ENCODE assay signal across 2 cellular contexts in genomic region chr14:105141486-105142281, GRCh38.
A peak's percentile ranks its signal among the peaks of the same experiment; 100 is the strongest.
TF ChIP-seq lines count a peak whose summit lies in the region.

No MANE protein-coding gene starts in this region.

TF ChIP-seq in HCT116, 20 proteins besides CTCF, POLR2A, EP300 and RAD21:
- TF ChIP-seq, protein P1, sequence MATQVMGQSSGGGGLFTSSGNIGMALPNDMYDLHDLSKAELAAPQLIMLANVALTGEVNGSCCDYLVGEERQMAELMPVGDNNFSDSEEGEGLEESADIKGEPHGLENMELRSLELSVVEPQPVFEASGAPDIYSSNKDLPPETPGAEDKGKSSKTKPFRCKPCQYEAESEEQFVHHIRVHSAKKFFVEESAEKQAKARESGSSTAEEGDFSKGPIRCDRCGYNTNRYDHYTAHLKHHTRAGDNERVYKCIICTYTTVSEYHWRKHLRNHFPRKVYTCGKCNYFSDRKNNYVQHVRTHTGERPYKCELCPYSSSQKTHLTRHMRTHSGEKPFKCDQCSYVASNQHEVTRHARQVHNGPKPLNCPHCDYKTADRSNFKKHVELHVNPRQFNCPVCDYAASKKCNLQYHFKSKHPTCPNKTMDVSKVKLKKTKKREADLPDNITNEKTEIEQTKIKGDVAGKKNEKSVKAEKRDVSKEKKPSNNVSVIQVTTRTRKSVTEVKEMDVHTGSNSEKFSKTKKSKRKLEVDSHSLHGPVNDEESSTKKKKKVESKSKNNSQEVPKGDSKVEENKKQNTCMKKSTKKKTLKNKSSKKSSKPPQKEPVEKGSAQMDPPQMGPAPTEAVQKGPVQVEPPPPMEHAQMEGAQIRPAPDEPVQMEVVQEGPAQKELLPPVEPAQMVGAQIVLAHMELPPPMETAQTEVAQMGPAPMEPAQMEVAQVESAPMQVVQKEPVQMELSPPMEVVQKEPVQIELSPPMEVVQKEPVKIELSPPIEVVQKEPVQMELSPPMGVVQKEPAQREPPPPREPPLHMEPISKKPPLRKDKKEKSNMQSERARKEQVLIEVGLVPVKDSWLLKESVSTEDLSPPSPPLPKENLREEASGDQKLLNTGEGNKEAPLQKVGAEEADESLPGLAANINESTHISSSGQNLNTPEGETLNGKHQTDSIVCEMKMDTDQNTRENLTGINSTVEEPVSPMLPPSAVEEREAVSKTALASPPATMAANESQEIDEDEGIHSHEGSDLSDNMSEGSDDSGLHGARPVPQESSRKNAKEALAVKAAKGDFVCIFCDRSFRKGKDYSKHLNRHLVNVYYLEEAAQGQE (IDR thresholded peaks at IDR 0.05; ENCODE audit: low read depth) = no peak
- TF ChIP-seq CEBPB (IDR thresholded peaks at IDR 0.05; ENCODE audit: low read depth) = no peak
- TF ChIP-seq ZBTB33 (IDR thresholded peaks at IDR 0.05; ENCODE audit: extremely low read depth, insufficient replicate concordance, low read length) = no peak
- no peak for TF ChIP-seq TCF7L2 (IDR thresholded peaks at IDR 0.05; ENCODE audit: borderline replicate concordance, extremely low read depth, insufficient read depth, insufficient read length)
- no peak for TF ChIP-seq SP1 (IDR thresholded peaks at IDR 0.05; ENCODE audit: low read depth)
- TF ChIP-seq ELF1 (IDR thresholded peaks at IDR 0.05; ENCODE audit: borderline replicate concordance, low read depth) = no peak
- TF ChIP-seq JUND (IDR thresholded peaks at IDR 0.05) = no peak
- no peak for TF ChIP-seq EZH2phosphoT487 (IDR thresholded peaks at IDR 0.05; ENCODE audit: borderline replicate concordance)
- TF ChIP-seq SRF (IDR thresholded peaks at IDR 0.05; ENCODE audit: low read depth) = no peak
- no peak for TF ChIP-seq CBX3 (IDR thresholded peaks at IDR 0.05; ENCODE audit: low read depth)
- TF ChIP-seq ZNF274 (IDR thresholded peaks at IDR 0.05; ENCODE audit: low read depth, low read length) = no peak
- no peak for TF ChIP-seq FOSL1 (IDR thresholded peaks at IDR 0.05; ENCODE audit: low read depth)
- TF ChIP-seq ZFX (IDR thresholded peaks at IDR 0.05) = no peak
- no peak for TF ChIP-seq EZH2 (IDR thresholded peaks at IDR 0.05)
- no peak for TF ChIP-seq YY1 (IDR thresholded peaks at IDR 0.05; ENCODE audit: extremely low read depth, insufficient replicate concordance, low read depth, low read length)
- TF ChIP-seq EGR1 (IDR thresholded peaks at IDR 0.05; ENCODE audit: low read depth) = no peak
- TF ChIP-seq, protein P2, sequence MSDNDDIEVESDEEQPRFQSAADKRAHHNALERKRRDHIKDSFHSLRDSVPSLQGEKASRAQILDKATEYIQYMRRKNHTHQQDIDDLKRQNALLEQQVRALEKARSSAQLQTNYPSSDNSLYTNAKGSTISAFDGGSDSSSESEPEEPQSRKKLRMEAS (IDR thresholded peaks at IDR 0.05) = no peak
- TF ChIP-seq POLR2AphosphoS5 (IDR thresholded peaks at IDR 0.05; ENCODE audit: low read depth, low read length) = no peak

TF ChIP-seq in K562, 482 proteins besides CTCF, POLR2A, EP300 and RAD21:
- TF ChIP-seq C11orf30 (IDR thresholded peaks at IDR 0.05; ENCODE audit: low read depth) (no peak), POLR2G (IDR thresholded peaks at IDR 0.05; ENCODE audit: low read depth, low read length) (0 out of 2 replicates have a peak, but pooled peaks have one; percentile 37)
